8 cellular contexts compared by ENCODE assay signal in genomic region chr6:127120787-127121636, GRCh38. TPM values are rescaled to one million over a fixed set of nuclear protein-coding genes. Genes with fewer than 3 reads are reported as not detected.
A peak's percentile ranks its signal among the peaks of the same experiment; 100 is the strongest.
DNase-seq lines count a peak whose midpoint lies in the region; ATAC-seq and TF ChIP-seq lines count a peak whose summit lies in the region.

No MANE protein-coding gene starts in this region.

- H3K9me3 ChIP-seq in HCT116 (ENCODE audit: control insufficient read depth in 1 of 2, insufficient read depth in 1 of 2, low read depth in 1 of 2, low read length in 2 of 2), result no peaks in the 10 kb centered on the region
- H3K9me3 ChIP-seq in adrenal gland (replicated peaks in 1 of 3), result no peaks in the 10 kb centered on the region
- no peaks in the 10 kb centered on the region for H3K9me3 ChIP-seq in psoas muscle

- no peaks in the 10 kb centered on the region for H4K20me1 ChIP-seq in HCT116 (ENCODE audit: insufficient read depth)

- no peak overlapping the region for H3K4me2 ChIP-seq in HCT116 (ENCODE audit: low read length)

- TF ChIP-seq POLR2A in HCT116 (IDR thresholded peaks at IDR 0.05; ENCODE audit: borderline replicate concordance, extremely low read depth, insufficient read depth, insufficient read length) (no peak), adrenal gland (IDR thresholded peaks at IDR 0.05) (no peak)

- H3K4me3 Mint-ChIP-seq in immature natural killer cell, result no peak overlapping the region

- peaks cover 0 to 4% (median 3%) of the 10 kb centered on the region in 3 donors for H3K36me3 Mint-ChIP-seq in immature natural killer cell

- no peaks in the 10 kb centered on the region for H3K36me3 ChIP-seq in HCT116 (ENCODE audit: control insufficient read depth in 1 of 2, insufficient read depth in 2 of 2, low read length in 2 of 2)
- no peaks in the 10 kb centered on the region for H3K36me3 ChIP-seq in adrenal gland (replicated peaks in 1 of 2)
- H3K36me3 ChIP-seq in psoas muscle (ENCODE audit: insufficient read depth in 1 of 2, low read depth in 1 of 2), result no peaks in the 10 kb centered on the region

- 0 to 5% (median 4%) methylated on average over 13 to 35 of the region's 35 CpGs for WGBS in adrenal gland, 4 donors
- 5 to 8% (median 6%) methylated on average over 35 of the region's 35 CpGs for WGBS in psoas muscle, 3 donors

- H3K9ac ChIP-seq in HCT116 (ENCODE audit: low read length), result no peak overlapping the region

- H3K9me3 Mint-ChIP-seq in immature natural killer cell, result peaks cover 0 to 7% (median under 1%) of the 10 kb centered on the region in 6 donors

- H2AFZ ChIP-seq in HCT116 (ENCODE audit: low read depth, low read length, poor library complexity, severe bottlenecking), result no peak overlapping the region

- DNase-seq in GM12864 (ENCODE audit: low read depth), result peak; percentile 49
- DNase-seq in HCT116 (ENCODE audit: low read depth, low spot score), result peak; percentile 63
- peak; percentile 48 for DNase-seq in LNCaP clone FGC (ENCODE audit: low read depth)
- peak; percentile 86 for DNase-seq in SK-N-DZ (ENCODE audit: low spot score)
- DNase-seq in adrenal gland, result peak; percentile 39 to 79 (median 55)
- DNase-seq in left cardiac atrium, result peak; percentile 73
- peak; percentile 79 to 88 for DNase-seq in psoas muscle
- DNase-seq in immature natural killer cell, result no peak

- ATAC-seq in HCT116 (peak; percentile 95), left cardiac atrium (peak; percentile 77 to 84), psoas muscle (peak; percentile 81 to 87 (median 81))

- TF ChIP-seq CTCF in GM12864 (IDR thresholded peaks at IDR 0.05; ENCODE audit: low read depth, low read length, missing control alignments) (peak; percentile 86), HCT116 (IDR thresholded peaks at IDR 0.05 in 2 of 3, conservative IDR thresholded peaks at IDR 0.05 in 1 of 3; ENCODE audit: borderline replicate concordance in 1 of 3, insufficient read depth in 1 of 3, low read depth in 2 of 3, low read length in 2 of 3) (peak; percentile 60 to 91 (median 70); a peak in 5 of 6 replicates), LNCaP clone FGC (IDR thresholded peaks at IDR 0.05; ENCODE audit: control insufficient read depth, extremely low read depth, insufficient read depth) (peak; percentile 98), adrenal gland (IDR thresholded peaks at IDR 0.05) (peak in 5 of 6 experiments; percentile 36 to 60 (median 45)), psoas muscle (IDR thresholded peaks at IDR 0.05) (peak; percentile 81)

- TF ChIP-seq RAD21 in HCT116 (IDR thresholded peaks at IDR 0.05; ENCODE audit: low read depth), result peak; percentile 93

- POLR2A ChIA-PET in HCT116 (lab: Charles Lee), result no interaction called here

- intact Hi-C loops in HCT116 (cut with micrococcal nuclease), result loop anchor here (2.0 to 10.0 kb wide), 6 partner anchors 319 to 1806 kb away; no protein-coding TSS in a partner anchor
- intact Hi-C loops in adrenal gland (cut with DNase I), result no loop called here
- intact Hi-C loops in left cardiac atrium (cut with DNase I), result loop anchor here in 1 of 2 donors (10.0 kb wide), 1 partner anchor 1086 kb away; no protein-coding TSS in a partner anchor
- intact Hi-C loops in psoas muscle (cut with DNase I), result loop anchor here (2.0 to 10.0 kb wide), 8 partner anchors 71 to 1124 kb away; partner anchors contain the start of gene RNF146 (in 1 of the 2)

- H3K27ac ChIP-seq in HCT116 (ENCODE audit: low read depth, low read length), result no peak overlapping the region
- H3K27ac ChIP-seq in adrenal gland, result peak overlapping the region in 2 of 5 donors; percentile 12 to 83
- peak overlapping the region; percentile 84 for H3K27ac ChIP-seq in psoas muscle

- BruUV-seq in HCT116 (replicated peaks; lab: Mats Ljungman, UMichigan), result no TSS peak

- H3K9me2 ChIP-seq in HCT116 (ENCODE audit: insufficient read depth), result no peaks in the 10 kb centered on the region

- peaks cover 36% of the 10 kb centered on the region for H3K27me3 ChIP-seq in HCT116 (ENCODE audit: insufficient read depth, low read length)
- peaks cover 21% of the 10 kb centered on the region for H3K27me3 ChIP-seq in adrenal gland
- peaks cover 0 to 20% (median 0%) of the 10 kb centered on the region in 3 donors for H3K27me3 ChIP-seq in psoas muscle (ENCODE audit: insufficient read depth in 3 of 3, low read length in 2 of 3)

- no peak overlapping the region for H3K4me3 ChIP-seq in GM12864 (ENCODE audit: low read depth, low read length)
- H3K4me3 ChIP-seq in HCT116 (replicated peaks in 1 of 2; ENCODE audit: low read depth in 1 of 2, low read length in 2 of 2), result no peak overlapping the region
- no peak overlapping the region for H3K4me3 ChIP-seq in LNCaP clone FGC (ENCODE audit: low read depth, low read length)
- H3K4me3 ChIP-seq in adrenal gland, result peak overlapping the region in 1 of 4 donors; percentile 57
- H3K4me3 ChIP-seq in psoas muscle, result peak overlapping the region; percentile 81

- peaks cover 9 to 28% (median 25%) of the 10 kb centered on the region in 3 donors for H3K27me3 Mint-ChIP-seq in immature natural killer cell (ENCODE audit: low read depth in 3 of 3)

- H3K4me1 Mint-ChIP-seq in immature natural killer cell, result peaks cover 0 to 5% of the 10 kb centered on the region in 2 donors

- no peak overlapping the region for H3K27ac Mint-ChIP-seq in immature natural killer cell

- H3K4me1 ChIP-seq in HCT116 (ENCODE audit: control insufficient read depth in 1 of 2, insufficient read depth in 2 of 2, low read length in 2 of 2), result no peaks in the 10 kb centered on the region
- no peaks in the 10 kb centered on the region for H3K4me1 ChIP-seq in adrenal gland (replicated peaks in 1 of 2)
- H3K4me1 ChIP-seq in psoas muscle, result peaks cover 32% of the 10 kb centered on the region

- RAD21 ChIA-PET in HCT116 (lab: Charles Lee; ENCODE audit: low non-redundant PET in 1 of 2, low total read pairs in 2 of 2, uncharacterized antibody in 2 of 2, unreplicated experiment in 2 of 2), result no interaction called here

- no peaks in the 10 kb centered on the region for H3K79me2 ChIP-seq in HCT116 (ENCODE audit: insufficient read depth, low read length)

- CTCF ChIA-PET in HCT116 (lab: Charles Lee), result no interaction called here

TF ChIP-seq in HCT116, 20 proteins besides CTCF, POLR2A, EP300 and RAD21:
- TF ChIP-seq CBX3 (IDR thresholded peaks at IDR 0.05; ENCODE audit: low read depth), result no peak
- no peak for TF ChIP-seq EGR1 (IDR thresholded peaks at IDR 0.05; ENCODE audit: low read depth)
- no peak for TF ChIP-seq CEBPB (IDR thresholded peaks at IDR 0.05; ENCODE audit: low read depth)
- TF ChIP-seq YY1 (IDR thresholded peaks at IDR 0.05; ENCODE audit: extremely low read depth, insufficient replicate concordance, low read depth, low read length), result no peak
- TF ChIP-seq ZNF274 (IDR thresholded peaks at IDR 0.05; ENCODE audit: low read depth, low read length), result no peak
- TF ChIP-seq FOSL1 (IDR thresholded peaks at IDR 0.05; ENCODE audit: low read depth), result no peak

RNA-seq across cellular contexts. Expression of gene RSPO3, which starts 2.5 kb away (rescaled TPM):
- total RNA-seq in HCT116 (2021; ENCODE audit: unreplicated experiment), result not detected
- not detected in 2 replicates for polyA plus RNA-seq in HCT116 (2012)
- polyA plus RNA-seq in SK-N-DZ (2014; cell fraction: cytosol; rRNA removed), result not detected in 2 replicates
- 0.65 TPM in 1 of 2 replicates, not detected in the other for polyA plus RNA-seq in SK-N-DZ (2014; cell fraction: nucleus; rRNA removed)
- total RNA-seq in adrenal gland, result 10 to 100 TPM in 5 of 8 donors, 1 to 10 TPM in 3; 3.2 to 36.5 (median 13.2) TPM
- 10 to 100 TPM; 22.8 to 26.0 (median 24.3) TPM for polyA plus RNA-seq in adrenal gland
- total RNA-seq in left cardiac atrium, result 1 to 10 TPM in 1 of 2 donors, under 1 TPM in 1; 0.94 to 1.9 TPM
- 10 to 100 TPM; 12.6 to 28.3 (median 25.7) TPM for total RNA-seq in psoas muscle
- 10 to 100 TPM; 20.6 to 32.1 (median 27.4) TPM for polyA plus RNA-seq in psoas muscle
- not detected for polyA plus RNA-seq in immature natural killer cell

Comparison
In these comparisons a context has a peak if more than half of its experiments do, and no peak if none do; other contexts are left out.
1. DNase-seq: peak in GM12864 (single experiment), HCT116 (single experiment), LNCaP clone FGC (single experiment), SK-N-DZ (single experiment), adrenal gland (7 of 7), left cardiac atrium (single experiment) and psoas muscle (2 of 2); none in immature natural killer cell (0 of 3).
2. CTCF ChIP-seq: peak in every context shown above with its lines; median percentile 98 in LNCaP clone FGC; 86 in GM12864; 81 in psoas muscle; 70 in HCT116; 45 in adrenal gland.
3. intact Hi-C loops: an anchor here in HCT116 (2.0 to 10.0 kb wide) and psoas muscle (2.0 to 10.0 kb wide); none called in adrenal gland.
4. Peak in every context shown above with its lines, with median percentiles within 50 percentile points of each other: ATAC-seq.